ENCODE assay signal across 29 cellular contexts in the genomic region with DNA sequence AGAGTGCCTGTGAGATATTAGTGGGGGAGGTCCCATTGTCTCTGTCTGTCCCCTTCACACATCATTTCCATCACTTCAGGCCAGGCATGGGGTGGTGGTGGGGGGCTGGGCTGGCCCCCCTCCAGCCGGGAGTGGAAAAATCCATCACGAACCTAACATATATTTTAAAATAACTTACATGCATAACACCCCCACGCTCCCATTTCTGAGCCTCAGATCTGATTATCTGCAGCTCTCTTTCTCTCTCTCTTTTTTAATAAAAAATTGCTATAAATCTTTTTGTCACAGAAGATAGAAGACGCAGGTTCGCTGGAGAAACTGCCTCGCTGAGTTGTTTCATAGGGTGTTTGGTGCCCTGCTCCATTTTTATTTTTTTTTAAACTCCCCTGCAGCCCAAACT.
"Had no signal": no experiment of that assay in that cellular context is flagged by ENCODE, and none has a peak within 500 bp of the region (broad histone marks: within the 10 kb centered on the region; RNA-seq: fewer than 3 reads in every experiment).

No MANE protein-coding gene starts in this region.

- H3K4me1 ChIP-seq: parathyroid adenoma, right lobe of liver, testis, tibial artery, upper lobe of right lung, uterus had no signal

- ATAC-seq: naive thymus-derived CD4-positive, alpha-beta T cell; natural killer cell; right cardiac atrium; right lobe of liver; stimulated activated effector memory CD8-positive, alpha-beta T cell treated with anti-CD3 and anti-CD28 coated beads, Interleukin-12 subunit alpha, Interleukin-12 subunit beta, amount 100 ng/mL, for 72 hours; stimulated activated naive B cell treated with anti-CD40 and anti-IgM and Interleukin-4, amounts not matched to agents 10 μg/mL and 1 μg/mL and 100 μg/mL, for 72 hours; stimulated activated naive CD8-positive, alpha-beta T cell treated with anti-CD3 and anti-CD28 coated beads, Interleukin-15, Interleukin-2, amounts not matched to agents 100 U/mL and 50 U/mL, for 24 hours; upper lobe of right lung had no signal

- H3K9me3 Mint-ChIP-seq: naive thymus-derived CD4-positive, alpha-beta T cell; natural killer cell; nephron progenitor cell; neural crest cell; stimulated activated effector memory CD8-positive, alpha-beta T cell treated with anti-CD3 and anti-CD28 coated beads, Interleukin-12 subunit alpha, Interleukin-12 subunit beta, amount 100 ng/mL, for 72 hours; stimulated activated naive B cell treated with anti-CD40 and anti-IgM and Interleukin-4, amounts not matched to agents 10 μg/mL and 1 μg/mL and 100 μg/mL, for 72 hours; stimulated activated naive CD8-positive, alpha-beta T cell treated with anti-CD3 and anti-CD28 coated beads, Interleukin-15, amount 100 ng/mL, for 72 hours; type B pancreatic cell had no signal

- H3K4me1 Mint-ChIP-seq: naive thymus-derived CD4-positive, alpha-beta T cell; stimulated activated effector memory CD8-positive, alpha-beta T cell treated with anti-CD3 and anti-CD28 coated beads, Interleukin-12 subunit alpha, Interleukin-12 subunit beta, amount 100 ng/mL, for 72 hours; stimulated activated naive B cell treated with anti-CD40 and anti-IgM and Interleukin-4, amounts not matched to agents 10 μg/mL and 1 μg/mL and 100 μg/mL, for 72 hours had no signal

- H3K79me2 ChIP-seq: parathyroid adenoma had no signal

- H3K36me3 ChIP-seq: neutrophil, ovary, right lobe of liver, sigmoid colon, suprapubic skin, tibial artery, transverse colon, upper lobe of right lung, uterus had no signal

- DNase-seq: naive thymus-derived CD4-positive, alpha-beta T cell; natural killer cell; nephron progenitor cell; occipital lobe; ovary; right cardiac atrium; right lobe of liver; sigmoid colon; small intestine; stimulated activated CD4-positive, alpha-beta T cell treated with anti-CD3 and anti-CD28 coated beads, Interleukin-15, amount 100 ng/mL, for 24 hours; stimulated activated CD4-positive, alpha-beta T cell treated with anti-CD3 and anti-CD28 coated beads, Interleukin-2, amount 100 ng/mL, for 24 hours; stimulated activated CD4-positive, alpha-beta T cell treated with anti-CD3 and anti-CD28 coated beads, Interleukin-2, amount 100 ng/mL, for 48 hours; stimulated activated CD4-positive, alpha-beta T cell treated with anti-CD3 and anti-CD28 coated beads, Interleukin-4, amount 100 ng/mL, for 24 hours; stimulated activated naive B cell treated with anti-CD40 and anti-IgM and Interleukin-4, amounts not matched to agents 10 μg/mL and 1 μg/mL and 100 μg/mL, for 72 hours; stimulated activated naive CD8-positive, alpha-beta T cell treated with anti-CD3 and anti-CD28 coated beads, Interleukin-15, amount 100 ng/mL, for 72 hours; stimulated activated naive CD8-positive, alpha-beta T cell treated with anti-CD3 and anti-CD28 coated beads, Interleukin-15, Interleukin-2, amounts not matched to agents 100 U/mL and 50 U/mL, for 24 hours; substantia nigra; testis; tibial artery; transverse colon; upper lobe of right lung; uterus had no signal

- H3K4me3 ChIP-seq: ovary, right lobe of liver, sigmoid colon, suprapubic skin, testis, tibial artery, transverse colon, upper lobe of right lung, uterus had no signal

- H2AFZ ChIP-seq: parathyroid adenoma had no signal

- H3K27ac ChIP-seq: neutrophil, ovary, parathyroid adenoma, right lobe of liver, sigmoid colon, suprapubic skin, testis, tibial artery, transverse colon, upper lobe of right lung, uterus had no signal

- H3K9me3 ChIP-seq: neutrophil, ovary, right lobe of liver, sigmoid colon, suprapubic skin, testis, tibial artery, transverse colon, upper lobe of right lung, uterus had no signal

- H3K27ac Mint-ChIP-seq: natural killer cell; progenitor cell of endocrine pancreas; stimulated activated effector memory CD8-positive, alpha-beta T cell treated with anti-CD3 and anti-CD28 coated beads, Interleukin-12 subunit alpha, Interleukin-12 subunit beta, amount 100 ng/mL, for 72 hours; stimulated activated naive CD8-positive, alpha-beta T cell treated with anti-CD3 and anti-CD28 coated beads, Interleukin-15, amount 100 ng/mL, for 72 hours had no signal

- H3K9ac ChIP-seq: parathyroid adenoma had no signal

- H3K36me3 Mint-ChIP-seq: naive thymus-derived CD4-positive, alpha-beta T cell; natural killer cell; stimulated activated effector memory CD8-positive, alpha-beta T cell treated with anti-CD3 and anti-CD28 coated beads, Interleukin-12 subunit alpha, Interleukin-12 subunit beta, amount 100 ng/mL, for 72 hours; stimulated activated naive B cell treated with anti-CD40 and anti-IgM and Interleukin-4, amounts not matched to agents 10 μg/mL and 1 μg/mL and 100 μg/mL, for 72 hours; type B pancreatic cell had no signal

- H3K27me3 ChIP-seq: neutrophil, ovary, right lobe of liver, sigmoid colon, suprapubic skin, testis, transverse colon, upper lobe of right lung, uterus had no signal

- H3K27me3 Mint-ChIP-seq: naive thymus-derived CD4-positive, alpha-beta T cell; progenitor cell of endocrine pancreas; stimulated activated naive B cell treated with anti-CD40 and anti-IgM and Interleukin-4, amounts not matched to agents 10 μg/mL and 1 μg/mL and 100 μg/mL, for 72 hours; stimulated activated naive CD8-positive, alpha-beta T cell treated with anti-CD3 and anti-CD28 coated beads, Interleukin-15, amount 100 ng/mL, for 72 hours; type B pancreatic cell had no signal

- H3K4me3 Mint-ChIP-seq: naive thymus-derived CD4-positive, alpha-beta T cell; natural killer cell; nephron progenitor cell; neural crest cell; stimulated activated effector memory CD8-positive, alpha-beta T cell treated with anti-CD3 and anti-CD28 coated beads, Interleukin-12 subunit alpha, Interleukin-12 subunit beta, amount 100 ng/mL, for 72 hours; stimulated activated naive B cell treated with anti-CD40 and anti-IgM and Interleukin-4, amounts not matched to agents 10 μg/mL and 1 μg/mL and 100 μg/mL, for 72 hours; stimulated activated naive CD8-positive, alpha-beta T cell treated with anti-CD3 and anti-CD28 coated beads, Interleukin-15, amount 100 ng/mL, for 72 hours; type B pancreatic cell had no signal
